2 cellular contexts compared by ENCODE assay signal in genomic region chr17:41679740-41680425, GRCh38.
TF ChIP-seq lines count a peak whose summit lies in the region.

No MANE protein-coding gene starts in this region.

TF ChIP-seq in IMR-90, 13 proteins besides CTCF, POLR2A, EP300 and RAD21:
- TF ChIP-seq NFE2L2 (IDR thresholded peaks at IDR 0.05; ENCODE audit: low read depth, low read length) (no peak), RFX5 (IDR thresholded peaks at IDR 0.05; ENCODE audit: low read depth, low read length) (no peak), MAFK (IDR thresholded peaks at IDR 0.05; ENCODE audit: low read depth, low read length) (no peak), MAZ (IDR thresholded peaks at IDR 0.05; ENCODE audit: borderline replicate concordance, low read depth, low read length) (no peak), RCOR1 (IDR thresholded peaks at IDR 0.05; ENCODE audit: insufficient replicate concordance, low read length) (no peak), ELK1 (IDR thresholded peaks at IDR 0.05; ENCODE audit: borderline replicate concordance, low read depth, low read length) (no peak), CHD1 (IDR thresholded peaks at IDR 0.05; ENCODE audit: low read depth, low read length) (no peak), CEBPB (IDR thresholded peaks at IDR 0.05; ENCODE audit: low read depth, low read length) (no peak), FOS (IDR thresholded peaks at IDR 0.05; ENCODE audit: low read depth, low read length) (no peak), USF2 (IDR thresholded peaks at IDR 0.05; ENCODE audit: low read depth, low read length) (no peak), MXI1 (IDR thresholded peaks at IDR 0.05; ENCODE audit: borderline replicate concordance, low read depth, low read length) (no peak), BHLHE40 (IDR thresholded peaks at IDR 0.05; ENCODE audit: low read depth, low read length) (no peak), SMC3 (IDR thresholded peaks at IDR 0.05; ENCODE audit: low read depth, low read length) (no peak)

TF ChIP-seq in neural cell, 6 proteins besides CTCF, POLR2A, EP300 and RAD21:
- TF ChIP-seq EZH2 (IDR thresholded peaks at IDR 0.05; ENCODE audit: borderline replicate concordance, insufficient read depth, low read length, poor library complexity, severe bottlenecking) (no peak), REST (IDR thresholded peaks at IDR 0.05; ENCODE audit: borderline replicate concordance) (no peak), SMC3 (conservative IDR thresholded peaks at IDR 0.05; ENCODE audit: poor library complexity) (no peak), TAF1 (IDR thresholded peaks at IDR 0.05; ENCODE audit: low read depth) (no peak), MXI1 (conservative IDR thresholded peaks at IDR 0.05; ENCODE audit: poor library complexity, severe bottlenecking) (no peak), POLR2AphosphoS5 (IDR thresholded peaks at IDR 0.05) (no peak)
